Comparison of ENCODE assay signal across 1 cellular context in genomic region chr12:103144278-103144677, GRCh38.
TF ChIP-seq lines count a peak whose summit lies in the region.

No MANE protein-coding gene starts in this region.

TF ChIP-seq in GM12878, 131 proteins besides CTCF, POLR2A, EP300 and RAD21 (continued from another document and continues in another):
- TF ChIP-seq MEF2A (IDR thresholded peaks at IDR 0.05; ENCODE audit: insufficient read depth, low read depth, low read length) (0 out of 2 replicates have a peak, but pooled peaks have one; percentile 56), RELB (IDR thresholded peaks at IDR 0.05; ENCODE audit: low read depth) (peak; percentile 94), ZNF687 (IDR thresholded peaks at IDR 0.05) (peak; percentile 53; the same call in 1 of the 2 replicates), REST (IDR thresholded peaks at IDR 0.05; ENCODE audit: low read depth, low read length) (no peak), ZBTB40 (IDR thresholded peaks at IDR 0.05; ENCODE audit: borderline replicate concordance) (no peak), HDAC2 (IDR thresholded peaks at IDR 0.05) (no peak), ZNF217 (IDR thresholded peaks at IDR 0.05) (no peak), POLR2AphosphoS5 (IDR thresholded peaks at IDR 0.05; ENCODE audit: low read length) (0 out of 2 replicates have a peak, but pooled peaks have one; percentile 33), EGR1 (IDR thresholded peaks at IDR 0.05; ENCODE audit: borderline replicate concordance in 1 of 2, low read depth in 2 of 2, low read length in 2 of 2) (no peak), ZBTB11 (CRISPR knock-in tag; IDR thresholded peaks at IDR 0.05) (no peak), NFIC (IDR thresholded peaks at IDR 0.05; ENCODE audit: low read depth, low read length) (peak; percentile 55; the same call in 1 of the 2 replicates), YY1 (IDR thresholded peaks at IDR 0.05; ENCODE audit: low read depth, low read length) (no peak), STAT1 (conservative IDR thresholded peaks at IDR 0.05) (no peak), ZBTB33 (IDR thresholded peaks at IDR 0.05) (no peak), IRF4 (IDR thresholded peaks at IDR 0.05; ENCODE audit: low read depth, low read length) (no peak), ATF2 (IDR thresholded peaks at IDR 0.05; ENCODE audit: low read length) (no peak), USF2 (IDR thresholded peaks at IDR 0.05; ENCODE audit: borderline replicate concordance, low read depth, low read length) (no peak), MTA2 (IDR thresholded peaks at IDR 0.05; ENCODE audit: low read depth) (peak; percentile 31; the same call in 1 of the 2 replicates), SMC3 (IDR thresholded peaks at IDR 0.05; ENCODE audit: borderline replicate concordance, low read length) (no peak; the same call in 1 of the 2 replicates), NBN (IDR thresholded peaks at IDR 0.05) (peak; percentile 65; the same call in 1 of the 2 replicates), IRF5 (IDR thresholded peaks at IDR 0.05; ENCODE audit: borderline replicate concordance) (no peak), ZNF24 (IDR thresholded peaks at IDR 0.05) (no peak), FOS (IDR thresholded peaks at IDR 0.05; ENCODE audit: borderline replicate concordance, extremely low read depth, insufficient read length) (no peak)
- TF ChIP-seq, protein P1, sequence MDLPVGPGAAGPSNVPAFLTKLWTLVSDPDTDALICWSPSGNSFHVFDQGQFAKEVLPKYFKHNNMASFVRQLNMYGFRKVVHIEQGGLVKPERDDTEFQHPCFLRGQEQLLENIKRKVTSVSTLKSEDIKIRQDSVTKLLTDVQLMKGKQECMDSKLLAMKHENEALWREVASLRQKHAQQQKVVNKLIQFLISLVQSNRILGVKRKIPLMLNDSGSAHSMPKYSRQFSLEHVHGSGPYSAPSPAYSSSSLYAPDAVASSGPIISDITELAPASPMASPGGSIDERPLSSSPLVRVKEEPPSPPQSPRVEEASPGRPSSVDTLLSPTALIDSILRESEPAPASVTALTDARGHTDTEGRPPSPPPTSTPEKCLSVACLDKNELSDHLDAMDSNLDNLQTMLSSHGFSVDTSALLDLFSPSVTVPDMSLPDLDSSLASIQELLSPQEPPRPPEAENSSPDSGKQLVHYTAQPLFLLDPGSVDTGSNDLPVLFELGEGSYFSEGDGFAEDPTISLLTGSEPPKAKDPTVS (IDR thresholded peaks at IDR 0.05; ENCODE audit: low read depth, low read length) = no peak
- TF ChIP-seq, protein P2, sequence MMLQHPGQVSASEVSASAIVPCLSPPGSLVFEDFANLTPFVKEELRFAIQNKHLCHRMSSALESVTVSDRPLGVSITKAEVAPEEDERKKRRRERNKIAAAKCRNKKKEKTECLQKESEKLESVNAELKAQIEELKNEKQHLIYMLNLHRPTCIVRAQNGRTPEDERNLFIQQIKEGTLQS (IDR thresholded peaks at IDR 0.05; ENCODE audit: borderline replicate concordance, extremely low read depth, low read depth, low read length) = no peak
